28 cellular contexts compared by ENCODE assay signal in genomic region chr18:25370391-25370790, GRCh38. TPM values are rescaled to one million over a fixed set of nuclear protein-coding genes. Genes with fewer than 3 reads are reported as not detected.
"Had no signal": no experiment of that assay in that cellular context is flagged by ENCODE, and none has a peak within 500 bp of the region (broad histone marks: within the 10 kb centered on the region; RNA-seq: fewer than 3 reads in every experiment).

No MANE protein-coding gene starts in this region.

- H3K27ac ChIP-seq: adrenal gland, body of pancreas, coronary artery had no signal

- ATAC-seq: activated CD4-positive, alpha-beta T cell treated with anti-CD3 and anti-CD28 coated beads for 36 hours; activated T-cell treated with anti-CD3 and anti-CD28 coated beads, Interleukin-2, amount 50 U/mL, for 4 hours; activated T-helper 17 cell treated with anti-CD3 and anti-CD28 coated beads, Interleukin-2, amount 50 U/mL, for 72 hours; body of pancreas; effector memory CD8-positive, alpha-beta T cell; esophagus mucosa; T-helper 17 cell had no signal

- H3K27ac Mint-ChIP-seq: activated CD4-positive, alpha-beta memory T cell treated with anti-CD3 and anti-CD28 coated beads, Interleukin-2, amount 10 ng/mL, durations not matched to agents 7 days and 5 days; activated CD4-positive, alpha-beta T cell treated with anti-CD3 and anti-CD28 coated beads for 36 hours; activated CD4-positive, alpha-beta T cell treated with anti-CD3 and anti-CD28 coated beads, Interleukin-2, amount 10 ng/mL, durations not matched to agents 24 days and 14 days; activated naive CD8-positive, alpha-beta T cell; activated T-helper 17 cell treated with anti-CD3 and anti-CD28 coated beads, Interleukin-2, amount 50 U/mL, for 72 hours; dendritic cell treated with granulocyte-macrophage colony-stimulating factor and Interleukin-4, amounts not matched to agents 40 ng/mL and 50 ng/mL, for 4 days; T-helper 17 cell; T-helper 2 cell treated with Interferon-gamma antibody and Interleukin-4, amounts not matched to agents 5 μg/mL and 100 μg/mL, for 36 hours had no signal

- H3K36me3 Mint-ChIP-seq: activated naive CD8-positive, alpha-beta T cell had no signal

- H3K9me3 ChIP-seq: adrenal gland, body of pancreas had no signal

- H3K9me3 Mint-ChIP-seq: activated CD4-positive, alpha-beta memory T cell treated with anti-CD3 and anti-CD28 coated beads, Interleukin-2, amount 10 ng/mL, durations not matched to agents 7 days and 5 days; activated CD4-positive, alpha-beta T cell treated with anti-CD3 and anti-CD28 coated beads, Interleukin-2, amount 10 ng/mL, durations not matched to agents 24 days and 14 days; activated T-cell treated with anti-CD3 and anti-CD28 coated beads, Interleukin-2, amount 50 U/mL, for 4 hours; activated T-helper 17 cell treated with anti-CD3 and anti-CD28 coated beads, Interleukin-2, amount 50 U/mL, for 72 hours; dendritic cell treated with granulocyte-macrophage colony-stimulating factor and Interleukin-4, amounts not matched to agents 40 ng/mL and 50 ng/mL, for 4 days; T-helper 2 cell treated with Interferon-gamma antibody and Interleukin-4, amounts not matched to agents 5 μg/mL and 100 μg/mL, for 36 hours had no signal

- H3K27me3 ChIP-seq: adrenal gland, body of pancreas had no signal

- H3K4me3 ChIP-seq: adrenal gland, body of pancreas, coronary artery had no signal

- H3K4me1 Mint-ChIP-seq: activated CD4-positive, alpha-beta memory T cell treated with anti-CD3 and anti-CD28 coated beads, Interleukin-2, amount 10 ng/mL, durations not matched to agents 7 days and 5 days; activated CD4-positive, alpha-beta T cell treated with anti-CD3 and anti-CD28 coated beads for 36 hours; activated CD4-positive, alpha-beta T cell treated with anti-CD3 and anti-CD28 coated beads, Interleukin-2, amount 10 ng/mL, durations not matched to agents 24 days and 14 days; activated T-helper 17 cell treated with anti-CD3 and anti-CD28 coated beads, Interleukin-2, amount 50 U/mL, for 72 hours; T-helper 17 cell had no signal

- H3K27me3 Mint-ChIP-seq: activated CD4-positive, alpha-beta memory T cell treated with anti-CD3 and anti-CD28 coated beads, Interleukin-2, amount 10 ng/mL, durations not matched to agents 7 days and 5 days; activated CD4-positive, alpha-beta T cell treated with anti-CD3 and anti-CD28 coated beads for 36 hours; activated CD4-positive, alpha-beta T cell treated with anti-CD3 and anti-CD28 coated beads, Interleukin-2, amount 10 ng/mL, durations not matched to agents 24 days and 14 days; dendritic cell treated with granulocyte-macrophage colony-stimulating factor and Interleukin-4, amounts not matched to agents 40 ng/mL and 50 ng/mL, for 4 days; effector memory CD8-positive, alpha-beta T cell had no signal

- H3K4me1 ChIP-seq: adrenal gland, body of pancreas had no signal

- DNase-seq: activated CD4-positive, alpha-beta memory T cell treated with anti-CD3 and anti-CD28 coated beads, Interleukin-2, amount 10 ng/mL, durations not matched to agents 7 days and 5 days; activated CD4-positive, alpha-beta T cell treated with anti-CD3 and anti-CD28 coated beads for 36 hours; activated CD4-positive, alpha-beta T cell treated with anti-CD3 and anti-CD28 coated beads, Interleukin-2, amount 10 ng/mL, durations not matched to agents 24 days and 14 days; activated CD4-positive, CD25-positive, alpha-beta regulatory T cell; activated CD4-positive, CD25-positive, alpha-beta regulatory T cell treated with anti-CD3 and anti-CD28 coated beads, Interleukin-2, amount 50 U/mL, for 72 hours; activated effector memory CD4-positive, alpha-beta T cell treated with Interleukin-2 at 50 U/mL for 16 hours; activated gamma-delta T cell treated with Interleukin-2 at 50 U/mL for 16 hours; activated naive CD4-positive, alpha-beta T cell treated with anti-CD3 and anti-CD28 coated beads, Interleukin-2, amount 50 U/mL, for 16 hours; activated naive CD4-positive, alpha-beta T cell treated with Interleukin-2 at 50 U/mL for 16 hours; activated T-cell treated with anti-CD3 and anti-CD28 coated beads, Interleukin-2, amount 50 U/mL, for 4 hours; adrenal gland; amygdala; aorta; body of pancreas; central memory CD4-positive, alpha-beta T cell; effector CD4-positive, alpha-beta T cell; effector memory CD8-positive, alpha-beta T cell; foreskin fibroblast; head of caudate nucleus; T-helper 1 cell; T-helper 17 cell; T1000 had no signal

- H3K4me3 Mint-ChIP-seq: activated CD4-positive, alpha-beta memory T cell treated with anti-CD3 and anti-CD28 coated beads, Interleukin-2, amount 10 ng/mL, durations not matched to agents 7 days and 5 days; activated CD4-positive, alpha-beta T cell treated with anti-CD3 and anti-CD28 coated beads for 36 hours; activated CD4-positive, alpha-beta T cell treated with anti-CD3 and anti-CD28 coated beads, Interleukin-2, amount 10 ng/mL, durations not matched to agents 24 days and 14 days; activated naive CD8-positive, alpha-beta T cell; activated T-cell treated with anti-CD3 and anti-CD28 coated beads, Interleukin-2, amount 50 U/mL, for 4 hours; activated T-helper 17 cell treated with anti-CD3 and anti-CD28 coated beads, Interleukin-2, amount 50 U/mL, for 72 hours; dendritic cell treated with granulocyte-macrophage colony-stimulating factor and Interleukin-4, amounts not matched to agents 40 ng/mL and 50 ng/mL, for 4 days; effector memory CD8-positive, alpha-beta T cell; T-helper 17 cell; T-helper 2 cell treated with Interferon-gamma antibody and Interleukin-4, amounts not matched to agents 5 μg/mL and 100 μg/mL, for 36 hours had no signal

- H3K36me3 ChIP-seq: adrenal gland had no signal

RNA-seq across cellular contexts. Expression of gene ZNF521, which starts 18.4 kb away (rescaled TPM):
- total RNA-seq: activated CD4-positive, alpha-beta memory T cell treated with anti-CD3 and anti-CD28 coated beads, Interleukin-2, amount 10 ng/mL, durations not matched to agents 7 days and 5 days; activated CD4-positive, alpha-beta T cell treated with anti-CD3 and anti-CD28 coated beads for 36 hours; activated CD4-positive, alpha-beta T cell treated with anti-CD3 and anti-CD28 coated beads, Interleukin-2, amount 10 ng/mL, durations not matched to agents 24 days and 14 days; activated T-helper 17 cell treated with anti-CD3 and anti-CD28 coated beads, Interleukin-2, amount 50 U/mL, for 72 hours had no signal
